ENCODE assay signal across 1 cellular context in the genomic region with DNA sequence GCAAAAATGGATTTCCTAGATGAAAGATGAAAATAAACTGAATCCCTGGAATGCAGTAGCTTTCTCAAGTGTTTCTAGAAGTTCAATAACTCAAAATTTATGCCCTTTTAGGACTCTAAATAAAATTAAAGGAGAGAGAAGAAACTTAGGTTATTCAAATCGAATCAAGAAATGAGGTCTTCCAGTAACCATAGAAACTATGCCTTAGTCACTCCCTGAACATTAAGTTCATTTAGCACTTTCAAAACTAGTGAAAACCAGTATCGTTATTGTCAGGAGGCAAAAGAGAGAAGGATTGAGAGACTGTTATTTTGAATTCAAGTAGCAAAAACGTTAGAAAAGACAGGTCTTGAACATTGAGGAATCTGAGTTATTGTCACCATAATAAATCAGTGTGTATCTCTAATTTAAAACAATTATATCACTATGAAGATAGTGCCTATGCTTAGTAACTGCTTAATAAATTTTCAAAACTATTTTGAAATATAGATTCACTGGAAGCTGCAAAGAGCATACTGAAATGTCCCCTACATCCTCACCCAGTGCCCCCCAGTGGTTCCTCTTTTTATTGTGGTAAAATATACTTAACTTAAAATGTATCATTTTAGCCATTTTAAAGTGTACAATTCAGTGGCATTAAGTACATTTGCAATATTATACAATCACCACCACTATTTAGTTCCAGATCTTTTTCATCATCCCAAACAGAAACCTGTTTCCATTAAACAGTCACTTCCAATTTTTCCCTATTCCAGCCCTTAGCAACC.
TF ChIP-seq lines count a peak whose summit lies in the region.

No MANE protein-coding gene starts in this region.

TF ChIP-seq in K562, 482 proteins besides CTCF, POLR2A, EP300 and RAD21:
- TF ChIP-seq RFX1 (IDR thresholded peaks at IDR 0.05) (peak; percentile 55), NFE2 (IDR thresholded peaks at IDR 0.05; ENCODE audit: low read depth) (no peak), DACH1 (IDR thresholded peaks at IDR 0.05; ENCODE audit: partially characterized antibody) (no peak), SPI1 (IDR thresholded peaks at IDR 0.05; ENCODE audit: borderline replicate concordance, low read depth, low read length) (0 out of 2 replicates have a peak, but pooled peaks have one; percentile 2), KDM4B (IDR thresholded peaks at IDR 0.05; ENCODE audit: borderline replicate concordance in 2 of 2, low read depth in 1 of 2) (no peak), ZSCAN29 (IDR thresholded peaks at IDR 0.05) (no peak)
TF ChIP-seq in K562: peak in this region for 2.
